Comparison of ENCODE assay signal across 8 cellular contexts in the genomic region with DNA sequence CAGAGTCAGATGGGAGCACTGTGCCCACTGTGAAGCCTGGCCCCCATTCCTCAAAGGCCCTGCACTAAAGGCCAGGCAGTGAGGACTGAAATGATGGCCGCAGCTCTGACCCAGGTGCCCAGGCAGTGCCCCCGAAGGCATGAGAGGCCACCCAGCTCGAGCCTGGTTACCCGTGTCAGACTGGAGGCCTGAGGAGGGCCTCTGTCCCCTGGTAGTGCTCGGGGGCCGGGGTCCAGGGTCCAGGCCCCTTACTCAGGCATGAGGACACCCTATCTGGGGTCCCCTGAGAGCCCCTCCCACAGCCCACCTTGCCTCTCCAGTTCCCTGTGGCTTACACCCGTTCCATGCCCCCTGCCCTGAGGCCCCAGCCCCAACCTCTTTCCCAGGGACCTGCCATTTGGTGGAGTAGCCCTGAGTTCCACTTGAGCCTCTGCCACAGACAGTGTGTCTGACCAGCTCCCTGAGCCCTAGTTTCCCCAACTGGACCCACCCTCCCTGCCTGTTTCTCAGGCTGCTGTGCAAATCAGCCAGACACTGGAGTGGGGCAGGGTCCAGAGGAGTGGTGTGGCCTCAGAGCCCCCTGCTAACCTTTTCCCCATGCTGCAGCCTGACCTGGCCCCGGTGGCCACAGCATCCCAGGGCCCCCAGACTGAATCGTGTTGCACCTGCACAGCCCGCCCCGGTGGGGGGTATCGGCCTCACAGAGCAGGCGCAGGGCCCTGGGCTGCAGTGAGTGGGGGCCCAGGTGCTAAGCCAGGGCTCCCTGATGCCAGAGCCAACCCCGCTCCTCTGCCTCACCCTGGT. TPM values are rescaled to one million over a fixed set of nuclear protein-coding genes. Genes with fewer than 3 reads are reported as not detected.
DNase-seq lines count a peak whose midpoint lies in the region; TF ChIP-seq lines count a peak whose summit lies in the region.

No MANE protein-coding gene starts in this region.

- H3K4me2 ChIP-seq in DOHH2 (ENCODE audit: low read length), result peak overlapping the region; percentile 100

- TF ChIP-seq POLR2A in esophagus squamous epithelium (IDR thresholded peaks at IDR 0.05) (no peak), prostate gland (IDR thresholded peaks at IDR 0.05) (no peak)

- peaks cover 78% of the 10 kb centered on the region for H3K79me2 ChIP-seq in DOHH2 (ENCODE audit: control insufficient read depth, low read length)

- peaks cover 18% of the 10 kb centered on the region for H3F3A ChIP-seq in DOHH2 (ENCODE audit: control insufficient read depth, insufficient read depth)

- intact Hi-C loops in esophagus squamous epithelium (cut with DNase I), result no loop called here
- intact Hi-C loops in prostate gland (cut with DNase I), result no loop called here

- DNase-seq in SJSA1 (ENCODE audit: low read depth in 1 of 2, low spot score in 2 of 2) (no peak), esophagus squamous epithelium (lab: John Stamatoyannopoulos, UW) (no peak), prostate gland (ENCODE audit: low spot score) (no peak), KG1 (lab: John Stamatoyannopoulos, UW) (no peak), NCI-H1436 (lab: John Stamatoyannopoulos, UW) (no peak), A172 (ENCODE audit: low spot score) (no peak), ureter (ENCODE audit: low spot score) (no peak)

- H3K27ac ChIP-seq in DOHH2 (ENCODE audit: low read depth, low read length), result peak overlapping the region; percentile 100
- peak overlapping the region; percentile 74 for H3K27ac ChIP-seq in SJSA1
- peak overlapping the region; percentile 88 to 98 (median 97) for H3K27ac ChIP-seq in esophagus squamous epithelium
- peak overlapping the region; percentile 82 to 83 for H3K27ac ChIP-seq in prostate gland

- WGBS in esophagus squamous epithelium, 2 donors, result 50 to 58% methylated on average over 1 to 8 of the region's 14 CpGs
- 81% methylated on average over 10 of the region's 14 CpGs for WGBS in prostate gland

- TF ChIP-seq CTCF in DOHH2 (IDR thresholded peaks at IDR 0.05; ENCODE audit: low read depth, low read length, poor library complexity, severe bottlenecking), result no peak
- no peak for TF ChIP-seq CTCF in esophagus squamous epithelium (IDR thresholded peaks at IDR 0.05)
- no peak for TF ChIP-seq CTCF in prostate gland (IDR thresholded peaks at IDR 0.05)

- H3K4me3 ChIP-seq in DOHH2 (ENCODE audit: low read length) (peak overlapping the region; percentile 78), SJSA1 (no peak overlapping the region), esophagus squamous epithelium (peak overlapping the region in 2 of 4 donors; percentile 33 to 61), prostate gland (no peak overlapping the region)

- H4K20me1 ChIP-seq in DOHH2 (ENCODE audit: control insufficient read depth, insufficient read depth, low read depth, low read length), result no peaks in the 10 kb centered on the region

- H3K4me1 ChIP-seq in DOHH2 (ENCODE audit: control insufficient read depth, low read length) (peaks cover 64% of the 10 kb centered on the region), SJSA1 (replicated peaks) (peaks cover 44% of the 10 kb centered on the region), esophagus squamous epithelium (peaks cover 57 to 85% (median 62%) of the 10 kb centered on the region in 3 donors), prostate gland (replicated peaks) (peaks cover 40% of the 10 kb centered on the region)

- H3K36me3 ChIP-seq in DOHH2 (ENCODE audit: control insufficient read depth, low read length) (peaks cover 93% of the 10 kb centered on the region), SJSA1 (peaks cover 92% of the 10 kb centered on the region), esophagus squamous epithelium (peaks cover 38 to 76% (median 42%) of the 10 kb centered on the region in 3 donors), prostate gland (peaks cover 8 to 36% of the 10 kb centered on the region in 2 donors)

- H3K9me2 ChIP-seq in DOHH2 (replicated peaks; ENCODE audit: control insufficient read depth, low read length), result no peaks in the 10 kb centered on the region

- H3K9me3 ChIP-seq in DOHH2 (ENCODE audit: control insufficient read depth, insufficient read depth, low read length), result no peaks in the 10 kb centered on the region
- no peaks in the 10 kb centered on the region for H3K9me3 ChIP-seq in SJSA1 (replicated peaks)
- no peaks in the 10 kb centered on the region for H3K9me3 ChIP-seq in esophagus squamous epithelium
- no peaks in the 10 kb centered on the region for H3K9me3 ChIP-seq in prostate gland

- H3K27me3 ChIP-seq in DOHH2 (ENCODE audit: control insufficient read depth, low read length) (no peaks in the 10 kb centered on the region), SJSA1 (replicated peaks) (no peaks in the 10 kb centered on the region), esophagus squamous epithelium (no peaks in the 10 kb centered on the region), prostate gland (replicated peaks; ENCODE audit: insufficient read depth) (no peaks in the 10 kb centered on the region)

RNA-seq across cellular contexts. Expression of a gene that starts 10.8 kb away (rescaled TPM):
- 40.2 and 61.7 TPM in 2 replicates for total RNA-seq in SJSA1 (2014; rRNA removed; shearing (Covaris generic))
- total RNA-seq in esophagus squamous epithelium, result 10 to 100 TPM; 27.4 to 50.6 (median 41.6) TPM
- total RNA-seq in prostate gland, result 10 to 100 TPM; 35.9 to 75.3 TPM
- total RNA-seq in A172 (2014; rRNA removed; shearing (Covaris generic)), result 25.4 and 51.8 TPM in 2 replicates
- total RNA-seq in ureter, result 110 TPM

RNA-seq across cellular contexts. Expression of a gene that starts 12.1 kb away (rescaled TPM):
- 96.2 and 138 TPM in 2 replicates for total RNA-seq in SJSA1 (2014; rRNA removed; shearing (Covaris generic))
- total RNA-seq in esophagus squamous epithelium, result 10 to 100 TPM; 54.1 to 93.2 (median 68.5) TPM
- 100 to 1,000 TPM; 102 to 111 TPM for total RNA-seq in prostate gland
- 40.3 and 44.6 TPM in 2 replicates for total RNA-seq in A172 (2014; rRNA removed; shearing (Covaris generic))
- 75.9 TPM for total RNA-seq in ureter

RNA-seq across cellular contexts. Expression of a gene that starts 25.0 kb away (rescaled TPM):
- total RNA-seq in SJSA1 (2014; rRNA removed; shearing (Covaris generic)), result 13.4 and 17.5 TPM in 2 replicates
- total RNA-seq in esophagus squamous epithelium (10 to 100 TPM; 51.4 to 78.4 (median 64.8) TPM), prostate gland (100 to 1,000 TPM in 1 of 2 donors, 10 to 100 TPM in 1; 70.9 to 101 TPM), ureter (258 TPM)
- 3.2 and 10.0 TPM in 2 replicates for total RNA-seq in A172 (2014; rRNA removed; shearing (Covaris generic))
